6 cellular contexts compared by ENCODE assay signal in genomic region chr12:56909403-56909802, GRCh38. TPM values are rescaled to one million over a fixed set of nuclear protein-coding genes. Genes with fewer than 3 reads are reported as not detected.
"Had no signal": no experiment of that assay in that cellular context is flagged by ENCODE, and none has a peak within 500 bp of the region (broad histone marks: within the 10 kb centered on the region; RNA-seq: fewer than 3 reads in every experiment).

No MANE protein-coding gene starts in this region.

RNA-seq across cellular contexts. Expression of gene SDR9C7, which starts 24.8 kb away (rescaled TPM):
- total RNA-seq: GM23248, GM23338, H1, H9, HFFc6 had no signal
- polyA plus RNA-seq: GM23248, GM23338 had no signal

RNA-seq across cellular contexts. Expression of gene RDH16, which starts 48.0 kb away (rescaled TPM):
- total RNA-seq: GM23248, H4, HFFc6 had no signal
- polyA plus RNA-seq: GM23248 had no signal
